ENCODE assay signal across 8 cellular contexts in genomic region chr4:48127882-48128394, GRCh38. TPM values are rescaled to one million over a fixed set of nuclear protein-coding genes. Genes with fewer than 3 reads are reported as not detected.
DNase-seq lines count a peak whose midpoint lies in the region; TF ChIP-seq lines count a peak whose summit lies in the region.

No MANE protein-coding gene starts in this region.

- peak overlapping the region; percentile 71 for H3K4me2 ChIP-seq in skeletal muscle satellite cell (ENCODE audit: low read length)

- peak; percentile 56 to 66 for TF ChIP-seq CTCF in right atrium auricular region (IDR thresholded peaks at IDR 0.05)

- H3K4me3 ChIP-seq in H7 (ENCODE audit: insufficient read depth, low read depth, low read length) (no peak overlapping the region), right atrium auricular region (peak overlapping the region in 1 of 2 donors; percentile 13), skeletal muscle satellite cell (ENCODE audit: low read length) (peak overlapping the region; percentile 41)

- H3K27me3 ChIP-seq in H7 (ENCODE audit: control insufficient read depth, insufficient read depth, low read length) (no peaks in the 10 kb centered on the region), right atrium auricular region (no peaks in the 10 kb centered on the region), skeletal muscle satellite cell (ENCODE audit: control insufficient read depth, insufficient read depth, low read length) (no peaks in the 10 kb centered on the region)

- DNase-seq in GM04504 (ENCODE audit: low read depth) (peak; percentile 84), H7 (peak; percentile 68), LoVo (ENCODE audit: low spot score) (peak; percentile 61), T follicular helper cell (ENCODE audit: low read depth) (peak; percentile 51), right atrium auricular region (ENCODE audit: low spot score) (peak; percentile 65), cerebellum (ENCODE audit: low spot score) (no peak)
- DNase-seq in activated naive CD8-positive, alpha-beta T cell treated with anti-CD3 and anti-CD28 coated beads, Interleukin-2, amount 50 U/mL, for 16 hours (ENCODE audit: low read depth, low spot score): peak; percentile 41

- H3K36me3 ChIP-seq in H7 (replicated peaks; ENCODE audit: control insufficient read depth, insufficient read depth, low read length) (no peaks in the 10 kb centered on the region), right atrium auricular region (no peaks in the 10 kb centered on the region), skeletal muscle satellite cell (ENCODE audit: insufficient read depth, low read length) (no peaks in the 10 kb centered on the region)

- peak overlapping the region in 1 of 2 donors; percentile 68 for H3K27ac ChIP-seq in right atrium auricular region

- H3K4me1 ChIP-seq in right atrium auricular region (peaks cover 0 to 42% of the 10 kb centered on the region in 2 donors), skeletal muscle satellite cell (ENCODE audit: control insufficient read depth, insufficient read depth, low read length) (peaks cover 22% of the 10 kb centered on the region)

- H3K9ac ChIP-seq in skeletal muscle satellite cell (ENCODE audit: low read depth, low read length): peak overlapping the region; percentile 39

- no peaks in the 10 kb centered on the region for H3K9me3 ChIP-seq in right atrium auricular region
- no peaks in the 10 kb centered on the region for H3K9me3 ChIP-seq in skeletal muscle satellite cell (replicated peaks; ENCODE audit: low read length)

RNA-seq across cellular contexts. Expression of gene TXK, which starts 6.1 kb away (rescaled TPM):
- total RNA-seq in H7 (2014; rRNA removed; shearing (Covaris generic)): not detected in 2 replicates
- total RNA-seq in right atrium auricular region (under 1 TPM; 0.35 to 0.44 TPM), cerebellum (0.27 TPM)
- under 0.01 and 0.22 TPM in 2 replicates for total RNA-seq in skeletal muscle satellite cell (2012; rRNA removed)
